1 cellular context compared by ENCODE assay signal in the genomic region with DNA sequence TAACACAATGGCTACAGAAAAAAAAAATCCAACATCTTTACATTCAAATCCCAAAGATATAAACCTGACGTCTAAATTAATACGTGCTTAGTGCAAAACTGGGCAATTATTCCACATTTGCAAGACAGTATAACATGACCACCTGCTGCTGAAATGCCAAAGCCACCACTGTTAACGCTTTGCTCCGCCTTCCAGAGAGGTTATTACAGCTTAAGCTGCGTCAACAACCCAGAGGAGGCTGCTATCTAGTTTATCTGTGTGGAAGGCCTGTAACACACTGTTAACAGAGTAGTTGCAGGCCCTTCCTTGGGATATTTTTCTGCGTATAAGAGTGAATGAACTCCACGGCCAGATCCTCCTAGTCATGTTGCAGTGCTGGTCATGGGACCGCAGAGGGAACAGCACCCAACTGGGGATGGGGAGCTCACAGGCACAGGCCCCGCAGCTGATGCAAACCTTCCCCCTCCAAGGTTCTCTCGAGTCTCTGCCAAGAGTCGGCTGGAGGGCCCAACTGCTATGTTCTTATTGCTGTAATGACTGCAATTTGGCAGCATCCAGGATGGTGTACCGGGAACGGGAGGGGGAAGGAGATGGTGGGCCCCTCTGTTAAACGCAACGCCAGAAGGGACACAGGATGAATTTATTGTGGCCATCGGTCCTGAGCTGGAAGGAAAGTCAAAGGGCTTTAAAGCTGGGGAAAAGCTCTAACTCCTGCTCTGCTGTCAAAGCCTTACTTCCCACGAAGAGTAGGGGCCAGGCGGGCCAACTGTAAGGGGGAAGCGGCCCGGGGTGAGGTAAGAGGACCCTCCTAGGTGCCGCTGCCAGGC.
TF ChIP-seq lines count a peak whose summit lies in the region.

No MANE protein-coding gene starts in this region.

TF ChIP-seq in K562, 482 proteins besides CTCF, POLR2A, EP300 and RAD21 (continued from another document and continues in another):
- TF ChIP-seq RBM17 (IDR thresholded peaks at IDR 0.05; ENCODE audit: borderline replicate concordance, low read depth, low read length) (no peak), E2F4 (CRISPR knock-in tag; IDR thresholded peaks at IDR 0.05; ENCODE audit: low read depth) (no peak), ZMIZ1 (IDR thresholded peaks at IDR 0.05; ENCODE audit: low read depth in 2 of 2, low read length in 2 of 2) (0 out of 4 replicates have a peak, but pooled peaks of 1 of the 2 experiments have one; percentile 8), ZNF24 (IDR thresholded peaks at IDR 0.05) (peak; percentile 72; the same call in 1 of the 2 replicates), ZNF316 (IDR thresholded peaks at IDR 0.05) (peak; percentile 85), CHD2 (IDR thresholded peaks at IDR 0.05; ENCODE audit: low read depth, low read length) (no peak), ZNF134 (CRISPR knock-in tag; conservative IDR thresholded peaks at IDR 0.05) (no peak), KAT7 (CRISPR knock-in tag; IDR thresholded peaks at IDR 0.05; ENCODE audit: borderline replicate concordance) (no peak), KDM4B (IDR thresholded peaks at IDR 0.05; ENCODE audit: borderline replicate concordance in 2 of 2, low read depth in 1 of 2) (no peak), SOX6 (IDR thresholded peaks at IDR 0.05) (peak; percentile 75), PTRF (tag; IDR thresholded peaks at IDR 0.05) (no peak), ZFP91 (CRISPR knock-in tag; IDR thresholded peaks at IDR 0.05) (no peak), ZNF830 (CRISPR knock-in tag; IDR thresholded peaks at IDR 0.05) (no peak), FOXK1 (CRISPR knock-in tag; IDR thresholded peaks at IDR 0.05; ENCODE audit: borderline replicate concordance) (no peak), NR4A1 (CRISPR knock-in tag; IDR thresholded peaks at IDR 0.05) (0 out of 2 replicates have a peak, but pooled peaks have one; percentile 59), NR4A1 (tag; IDR thresholded peaks at IDR 0.05) (peak; percentile 62; the same call in 1 of the 2 replicates), ZNF778 (CRISPR knock-in tag; IDR thresholded peaks at IDR 0.05) (no peak), GTF2B (IDR thresholded peaks at IDR 0.05; ENCODE audit: extremely low read depth, insufficient read length) (no peak), TOE1 (IDR thresholded peaks at IDR 0.05; ENCODE audit: borderline replicate concordance) (peak; percentile 85), TOE1 (CRISPR knock-in tag; IDR thresholded peaks at IDR 0.05; ENCODE audit: borderline replicate concordance, low read depth) (no peak), DDX20 (tag; IDR thresholded peaks at IDR 0.05; ENCODE audit: low read depth) (no peak), NR2C2 (CRISPR knock-in tag; IDR thresholded peaks at IDR 0.05) (no peak), NR2C2 (tag; IDR thresholded peaks at IDR 0.05) (peak; percentile 62), SMARCA4 (IDR thresholded peaks at IDR 0.05) (peak; percentile 82), POLR2AphosphoS2 (IDR thresholded peaks at IDR 0.05; ENCODE audit: low read length) (no peak; the same call in 1 of the 2 replicates), XRCC3 (IDR thresholded peaks at IDR 0.05) (no peak), UBTF (IDR thresholded peaks at IDR 0.05; ENCODE audit: borderline replicate concordance in 1 of 2, low read depth in 2 of 2, low read length in 2 of 2) (peak in 1 of 2 experiments; percentile 82; a peak in 1 of 4 replicates), FOXA1 (IDR thresholded peaks at IDR 0.05; ENCODE audit: borderline replicate concordance) (no peak), ZNF311 (CRISPR knock-in tag; IDR thresholded peaks at IDR 0.05) (no peak), CBX1 (IDR thresholded peaks at IDR 0.05; ENCODE audit: low read depth) (no peak; the same call in 1 of the 2 replicates), ETS2 (tag; IDR thresholded peaks at IDR 0.05; ENCODE audit: borderline replicate concordance, poor library complexity, severe bottlenecking) (no peak), DIDO1 (tag; IDR thresholded peaks at IDR 0.05; ENCODE audit: low read depth) (no peak)
- TF ChIP-seq, protein P1, sequence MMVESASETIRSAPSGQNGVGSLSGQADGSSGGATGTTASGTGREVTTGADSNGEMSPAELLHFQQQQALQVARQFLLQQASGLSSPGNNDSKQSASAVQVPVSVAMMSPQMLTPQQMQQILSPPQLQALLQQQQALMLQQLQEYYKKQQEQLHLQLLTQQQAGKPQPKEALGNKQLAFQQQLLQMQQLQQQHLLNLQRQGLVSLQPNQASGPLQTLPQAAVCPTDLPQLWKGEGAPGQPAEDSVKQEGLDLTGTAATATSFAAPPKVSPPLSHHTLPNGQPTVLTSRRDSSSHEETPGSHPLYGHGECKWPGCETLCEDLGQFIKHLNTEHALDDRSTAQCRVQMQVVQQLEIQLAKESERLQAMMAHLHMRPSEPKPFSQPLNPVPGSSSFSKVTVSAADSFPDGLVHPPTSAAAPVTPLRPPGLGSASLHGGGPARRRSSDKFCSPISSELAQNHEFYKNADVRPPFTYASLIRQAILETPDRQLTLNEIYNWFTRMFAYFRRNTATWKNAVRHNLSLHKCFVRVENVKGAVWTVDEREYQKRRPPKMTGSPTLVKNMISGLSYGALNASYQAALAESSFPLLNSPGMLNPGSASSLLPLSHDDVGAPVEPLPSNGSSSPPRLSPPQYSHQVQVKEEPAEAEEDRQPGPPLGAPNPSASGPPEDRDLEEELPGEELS (CRISPR knock-in tag; IDR thresholded peaks at IDR 0.05; ENCODE audit: borderline replicate concordance), result 0 out of 2 replicates have a peak, but pooled peaks have one; percentile 21
- TF ChIP-seq, protein P2, sequence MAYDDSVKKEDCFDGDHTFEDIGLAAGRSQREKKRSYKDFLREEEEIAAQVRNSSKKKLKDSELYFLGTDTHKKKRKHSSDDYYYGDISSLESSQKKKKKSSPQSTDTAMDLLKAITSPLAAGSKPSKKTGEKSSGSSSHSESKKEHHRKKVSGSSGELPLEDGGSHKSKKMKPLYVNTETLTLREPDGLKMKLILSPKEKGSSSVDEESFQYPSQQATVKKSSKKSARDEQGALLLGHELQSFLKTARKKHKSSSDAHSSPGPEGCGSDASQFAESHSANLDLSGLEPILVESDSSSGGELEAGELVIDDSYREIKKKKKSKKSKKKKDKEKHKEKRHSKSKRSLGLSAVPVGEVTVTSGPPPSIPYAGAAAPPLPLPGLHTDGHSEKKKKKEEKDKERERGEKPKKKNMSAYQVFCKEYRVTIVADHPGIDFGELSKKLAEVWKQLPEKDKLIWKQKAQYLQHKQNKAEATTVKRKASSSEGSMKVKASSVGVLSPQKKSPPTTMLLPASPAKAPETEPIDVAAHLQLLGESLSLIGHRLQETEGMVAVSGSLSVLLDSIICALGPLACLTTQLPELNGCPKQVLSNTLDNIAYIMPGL (CRISPR knock-in tag; IDR thresholded peaks at IDR 0.05), result no peak
- TF ChIP-seq, protein P3, sequence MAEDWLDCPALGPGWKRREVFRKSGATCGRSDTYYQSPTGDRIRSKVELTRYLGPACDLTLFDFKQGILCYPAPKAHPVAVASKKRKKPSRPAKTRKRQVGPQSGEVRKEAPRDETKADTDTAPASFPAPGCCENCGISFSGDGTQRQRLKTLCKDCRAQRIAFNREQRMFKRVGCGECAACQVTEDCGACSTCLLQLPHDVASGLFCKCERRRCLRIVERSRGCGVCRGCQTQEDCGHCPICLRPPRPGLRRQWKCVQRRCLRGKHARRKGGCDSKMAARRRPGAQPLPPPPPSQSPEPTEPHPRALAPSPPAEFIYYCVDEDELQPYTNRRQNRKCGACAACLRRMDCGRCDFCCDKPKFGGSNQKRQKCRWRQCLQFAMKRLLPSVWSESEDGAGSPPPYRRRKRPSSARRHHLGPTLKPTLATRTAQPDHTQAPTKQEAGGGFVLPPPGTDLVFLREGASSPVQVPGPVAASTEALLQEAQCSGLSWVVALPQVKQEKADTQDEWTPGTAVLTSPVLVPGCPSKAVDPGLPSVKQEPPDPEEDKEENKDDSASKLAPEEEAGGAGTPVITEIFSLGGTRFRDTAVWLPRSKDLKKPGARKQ (CRISPR knock-in tag; IDR thresholded peaks at IDR 0.05), result no peak
